Comparison of ENCODE assay signal across 18 cellular contexts in genomic region chr2:47359375-47359868, GRCh38. TPM values are rescaled to one million over a fixed set of nuclear protein-coding genes. Genes with fewer than 3 reads are reported as not detected.
"Had no signal": no experiment of that assay in that cellular context is flagged by ENCODE, and none has a peak within 500 bp of the region (broad histone marks: within the 10 kb centered on the region; RNA-seq: fewer than 3 reads in every experiment).

No MANE protein-coding gene starts in this region.

- DNase-seq: activated CD4-positive, alpha-beta T cell treated with anti-CD3 and anti-CD28 coated beads, Interleukin-2, amount 50 U/mL, for 4 hours; activated naive CD4-positive, alpha-beta T cell; activated naive CD8-positive, alpha-beta T cell treated with anti-CD3 and anti-CD28 coated beads, Interleukin-2, amount 10 ng/mL, durations not matched to agents 7 days and 5 days; caudate nucleus; dorsolateral prefrontal cortex; erythroblast; foreskin melanocyte; glutamatergic neuron; hypothalamus; left ventricle myocardium superior; naive thymus-derived CD4-positive, alpha-beta T cell; stimulated activated CD4-positive, alpha-beta T cell treated with anti-CD3 and anti-CD28 coated beads, Interleukin-4, amount 100 ng/mL, for 1 hour; T-helper 9 cell had no signal

- H3K27ac Mint-ChIP-seq: activated naive CD8-positive, alpha-beta T cell treated with anti-CD3 and anti-CD28 coated beads, Interleukin-2, amount 10 ng/mL, durations not matched to agents 7 days and 5 days had no signal

- H3K4me3 Mint-ChIP-seq: activated naive CD8-positive, alpha-beta T cell treated with anti-CD3 and anti-CD28 coated beads, Interleukin-2, amount 10 ng/mL, durations not matched to agents 7 days and 5 days; brain; naive thymus-derived CD4-positive, alpha-beta T cell had no signal

- ATAC-seq: left ventricle myocardium superior; naive thymus-derived CD4-positive, alpha-beta T cell had no signal

- H3K9me3 Mint-ChIP-seq: activated naive CD8-positive, alpha-beta T cell treated with anti-CD3 and anti-CD28 coated beads, Interleukin-2, amount 10 ng/mL, durations not matched to agents 7 days and 5 days; naive thymus-derived CD4-positive, alpha-beta T cell had no signal

- H3K27ac ChIP-seq: dorsolateral prefrontal cortex, prostate gland, right atrium auricular region, skin epidermis, thoracic aorta had no signal

- H3K27me3 ChIP-seq: dorsolateral prefrontal cortex, right atrium auricular region had no signal

- H3K36me3 Mint-ChIP-seq: activated naive CD8-positive, alpha-beta T cell treated with anti-CD3 and anti-CD28 coated beads, Interleukin-2, amount 10 ng/mL, durations not matched to agents 7 days and 5 days; brain had no signal

- H3K4me1 ChIP-seq: right atrium auricular region had no signal

- H3K4me1 Mint-ChIP-seq: activated naive CD8-positive, alpha-beta T cell treated with anti-CD3 and anti-CD28 coated beads, Interleukin-2, amount 10 ng/mL, durations not matched to agents 7 days and 5 days; naive thymus-derived CD4-positive, alpha-beta T cell had no signal

- H3K4me3 ChIP-seq: dorsolateral prefrontal cortex, prostate gland, right atrium auricular region, skin epidermis, thoracic aorta had no signal

- H3K36me3 ChIP-seq: prostate gland, right atrium auricular region, thoracic aorta had no signal

- H3K9me3 ChIP-seq: prostate gland, right atrium auricular region, thoracic aorta had no signal

RNA-seq across cellular contexts. Expression of gene EPCAM, which starts 9.7 kb away (rescaled TPM):
- total RNA-seq: activated naive CD8-positive, alpha-beta T cell treated with anti-CD3 and anti-CD28 coated beads, Interleukin-2, amount 10 ng/mL, durations not matched to agents 7 days and 5 days; left ventricle myocardium superior; naive thymus-derived CD4-positive, alpha-beta T cell had no signal
- polyA plus RNA-seq: naive thymus-derived CD4-positive, alpha-beta T cell had no signal
